In the genomic region with DNA sequence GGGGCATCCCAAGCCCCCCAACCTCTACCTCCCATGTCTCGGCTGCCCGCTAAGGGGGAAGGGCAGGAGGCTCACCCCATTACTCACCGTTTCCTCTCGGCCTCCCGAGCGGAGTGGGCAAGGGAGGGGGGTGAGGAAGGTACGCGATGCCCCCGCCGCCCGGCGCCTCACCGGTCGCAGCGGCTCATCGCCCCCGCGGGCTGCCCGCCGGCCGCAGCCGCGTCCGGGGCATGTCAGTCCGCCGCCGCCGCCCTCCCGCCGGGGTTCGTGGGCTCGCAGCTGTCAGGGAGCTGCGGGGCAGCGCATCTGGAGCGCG, we compare ENCODE assay signal across 7 cellular contexts. TPM values are rescaled to one million over a fixed set of nuclear protein-coding genes. Genes with fewer than 3 reads are reported as not detected.
DNase-seq lines count a peak whose midpoint lies in the region; ATAC-seq, FAIRE-seq and TF ChIP-seq lines count a peak whose summit lies in the region.

No MANE protein-coding gene starts in this region.

- H3K4me1 Mint-ChIP-seq in central memory CD8-positive, alpha-beta T cell: peaks cover 15% of the 10 kb centered on the region
- H3K4me1 Mint-ChIP-seq in mesothelial cell of epicardium: peaks cover 14% of the 10 kb centered on the region

- no peaks in the 10 kb centered on the region for H3K36me3 Mint-ChIP-seq in central memory CD8-positive, alpha-beta T cell (ENCODE audit: insufficient read depth)
- H3K36me3 Mint-ChIP-seq in mesothelial cell of epicardium: no peaks in the 10 kb centered on the region

- FAIRE-seq in HTR-8/SVneo (lab: Jason Lieb, UNC): no peak

- no peaks in the 10 kb centered on the region for H3K9me3 Mint-ChIP-seq in central memory CD8-positive, alpha-beta T cell
- H3K9me3 Mint-ChIP-seq in mesothelial cell of epicardium: no peaks in the 10 kb centered on the region

- H3K27me3 Mint-ChIP-seq in central memory CD8-positive, alpha-beta T cell: peaks cover 41% of the 10 kb centered on the region
- peaks cover 77% of the 10 kb centered on the region for H3K27me3 Mint-ChIP-seq in mesothelial cell of epicardium (ENCODE audit: low read depth)

- no peak overlapping the region for H3K27ac Mint-ChIP-seq in central memory CD8-positive, alpha-beta T cell (ENCODE audit: low read depth)
- no peak overlapping the region for H3K27ac Mint-ChIP-seq in mesothelial cell of epicardium

- peak overlapping the region; percentile 67 for H3K4me3 Mint-ChIP-seq in central memory CD8-positive, alpha-beta T cell
- peak overlapping the region; percentile 66 for H3K4me3 Mint-ChIP-seq in mesothelial cell of epicardium

- DNase-seq in HTR-8/SVneo (ENCODE audit: insufficient read length, low spot score) (peak; percentile 53), mesothelial cell of epicardium (ENCODE audit: low spot score in 2 of 2, unreplicated experiment in 2 of 2) (peak in 1 of 2 experiments; percentile 39), NK-92 (lab: John Stamatoyannopoulos, UW; ENCODE audit: unreplicated experiment) (no peak), DMS153 (lab: John Stamatoyannopoulos, UW) (no peak)
- DNase-seq in central memory CD8-positive, alpha-beta T cell (ENCODE audit: low spot score in 2 of 2): no peak
- DNase-seq in stimulated activated CD4-positive, alpha-beta T cell treated with anti-CD3 and anti-CD28 coated beads, Interleukin-2, amount 100 ng/mL, for 48 hours: no peak

- TF ChIP-seq CTCF in mesothelial cell of epicardium (IDR thresholded peaks at IDR 0.05; ENCODE audit: unreplicated experiment): no peak

- peak; percentile 24 for ATAC-seq in GM18511 (IDR thresholded peaks at IDR 0.05; ENCODE audit: unreplicated experiment)
- ATAC-seq in central memory CD8-positive, alpha-beta T cell (replicated peaks; ENCODE audit: extremely low read depth, poor library complexity, severe bottlenecking): no peak

RNA-seq across cellular contexts. Expression of a gene that starts 0.5 kb away (rescaled TPM):
- 0.22 to 0.27 TPM (median 0.23 TPM) in 3 replicates for total RNA-seq in mesothelial cell of epicardium
